In the genomic region with DNA sequence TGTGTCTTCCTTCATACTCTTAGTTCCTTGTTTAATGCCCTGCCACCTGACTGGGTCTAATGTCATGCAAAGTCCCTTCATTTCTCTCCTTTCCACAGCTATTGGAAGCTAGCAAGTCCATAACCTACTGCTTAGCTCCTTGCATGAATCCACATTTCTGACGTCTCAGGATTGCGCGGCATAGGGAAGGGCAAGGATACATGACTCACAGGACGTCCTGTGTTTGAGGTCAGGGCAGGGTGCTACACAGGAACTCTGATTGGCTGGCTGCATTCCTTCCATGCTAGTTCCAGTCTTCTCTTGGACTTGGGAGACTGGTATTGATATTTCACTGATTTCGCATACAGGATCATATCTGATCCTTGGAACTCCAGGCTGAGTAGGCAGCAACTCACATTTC, we compare ENCODE assay signal across 15 cellular contexts.
DNase-seq lines count a peak whose midpoint lies in the region; ATAC-seq lines count a peak whose summit lies in the region.
"Had no signal": no experiment of that assay in that cellular context is flagged by ENCODE, and none has a peak within 500 bp of the region (broad histone marks: within the 10 kb centered on the region; RNA-seq: fewer than 3 reads in every experiment).

No MANE protein-coding gene starts in this region.

- intact Hi-C loops in sciatic nerve (cut with DNase I): no loop called here

- H2BK12ac ChIP-seq in mesenchymal stem cell (ENCODE audit: low read length in 2 of 2): peak overlapping the region in 1 of 2 experiments; percentile 94

- no peak overlapping the region for H3K4me3 ChIP-seq in mesenchymal stem cell (ENCODE audit: insufficient read depth in 1 of 2, low read depth in 1 of 2, low read length in 2 of 2)

- H3K27ac ChIP-seq in mesenchymal stem cell (ENCODE audit: low read length, poor library complexity, severe bottlenecking): no peak overlapping the region
- H3K27ac ChIP-seq: KMS-11 had no signal

- no peak overlapping the region for H3K9ac ChIP-seq in mesenchymal stem cell (ENCODE audit: low read length)
- H3K9ac ChIP-seq: KMS-11 had no signal

- peaks cover 6% of the 10 kb centered on the region for H3K79me1 ChIP-seq in mesenchymal stem cell (replicated peaks; ENCODE audit: low read length, poor library complexity, severe bottlenecking)

- 65% methylated on average over 5 of the region's 5 CpGs for WGBS in mesenchymal stem cell

- H2AFZ ChIP-seq in mesenchymal stem cell (ENCODE audit: low read depth, low read length): peak overlapping the region; percentile 53

- DNase-seq in Daoy (ENCODE audit: low read depth) (peak; percentile 15), NCI-H460 (ENCODE audit: extremely low read depth, low read depth) (peak; percentile 23), dermis blood vessel endothelial cell (peak; percentile 79), mesenchymal stem cell (peak; percentile 65), putamen (ENCODE audit: low spot score) (no peak), sciatic nerve (ENCODE audit: low spot score) (no peak)
- DNase-seq: activated CD4-positive, CD25-positive, alpha-beta regulatory T cell; activated CD8-positive, alpha-beta memory T cell treated with anti-CD3 and anti-CD28 coated beads, Interleukin-2, amount 10 ng/mL, durations not matched to agents 7 days and 5 days; activated naive CD4-positive, alpha-beta T cell treated with anti-CD3 and anti-CD28 coated beads for 36 hours; central memory CD4-positive, alpha-beta T cell; NCI-H146; NCI-H446 treated with DMSO at 0.1 percent for 48 hours had no signal

- H3K36me3 ChIP-seq in mesenchymal stem cell (ENCODE audit: control insufficient read depth in 1 of 2, insufficient read depth in 2 of 2, low read depth in 1 of 2, low read length in 2 of 2): no peaks in the 10 kb centered on the region

- peaks cover 4% of the 10 kb centered on the region for H3K4me1 ChIP-seq in mesenchymal stem cell (ENCODE audit: control insufficient read depth, insufficient read depth, low read depth, low read length)

- no peak overlapping the region for H3K23ac ChIP-seq in mesenchymal stem cell (ENCODE audit: low read length in 2 of 2)

- H4K8ac ChIP-seq in mesenchymal stem cell (ENCODE audit: low read length): no peak overlapping the region

- no peak for ATAC-seq in HG03139 (IDR thresholded peaks at IDR 0.05; ENCODE audit: unreplicated experiment)
- no peak for ATAC-seq in sciatic nerve
- ATAC-seq in HG03571 (IDR thresholded peaks at IDR 0.05; ENCODE audit: unreplicated experiment): no peak
- ATAC-seq: activated CD8-positive, alpha-beta memory T cell treated with anti-CD3 and anti-CD28 coated beads, Interleukin-2, amount 10 ng/mL, durations not matched to agents 7 days and 5 days had no signal

- no peaks in the 10 kb centered on the region for H3K9me3 ChIP-seq in mesenchymal stem cell (ENCODE audit: control insufficient read depth, low read length)

- no peak overlapping the region for H2AK5ac ChIP-seq in mesenchymal stem cell (ENCODE audit: low read length, severe bottlenecking)

- H2BK5ac ChIP-seq in mesenchymal stem cell (ENCODE audit: low read depth, low read length, poor library complexity, severe bottlenecking): no peak overlapping the region

- peak overlapping the region in 1 of 2 experiments; percentile 62 for H3K18ac ChIP-seq in mesenchymal stem cell (ENCODE audit: low read depth in 1 of 2, low read length in 2 of 2)

- peak overlapping the region in 1 of 2 experiments; percentile 79 for H3K4ac ChIP-seq in mesenchymal stem cell (ENCODE audit: low read depth in 1 of 2, low read length in 2 of 2)

- peak overlapping the region in 1 of 2 experiments; percentile 84 for H3K14ac ChIP-seq in mesenchymal stem cell (ENCODE audit: low read length in 2 of 2)

- H3K27me3 ChIP-seq in mesenchymal stem cell (ENCODE audit: control insufficient read depth in 1 of 2, insufficient read depth in 1 of 2, low read length in 2 of 2): no peaks in the 10 kb centered on the region

- no peak overlapping the region for H2BK15ac ChIP-seq in mesenchymal stem cell (ENCODE audit: low read depth, poor library complexity, severe bottlenecking)

- no peak overlapping the region for H4K91ac ChIP-seq in mesenchymal stem cell (ENCODE audit: low read length)

- H3K4me2 ChIP-seq in mesenchymal stem cell (ENCODE audit: low read length, poor library complexity, severe bottlenecking): no peak overlapping the region
- H3K4me2 ChIP-seq: KMS-11 had no signal

- H2BK120ac ChIP-seq in mesenchymal stem cell (ENCODE audit: low read depth, low read length): no peak overlapping the region

Comparison
In these comparisons a context has a peak if more than half of its experiments do, and no peak if none do; other contexts are left out.
1. DNase-seq: peak in Daoy (single experiment), NCI-H460 (single experiment), dermis blood vessel endothelial cell (single experiment) and mesenchymal stem cell (single experiment); none in putamen (single experiment) and sciatic nerve (single experiment).